12 cellular contexts compared by ENCODE assay signal in genomic region chr3:12679468-12679867, GRCh38. TPM values are rescaled to one million over a fixed set of nuclear protein-coding genes. Genes with fewer than 3 reads are reported as not detected.
DNase-seq lines count a peak whose midpoint lies in the region; ATAC-seq, FAIRE-seq and TF ChIP-seq lines count a peak whose summit lies in the region.
"Had no signal": no experiment of that assay in that cellular context is flagged by ENCODE, and none has a peak within 500 bp of the region (broad histone marks: within the 10 kb centered on the region; RNA-seq: fewer than 3 reads in every experiment).

No MANE protein-coding gene starts in this region.

- H3K27me3 ChIP-seq in BE2C (no peaks in the 10 kb centered on the region), MG63 (no peaks in the 10 kb centered on the region), K562 (ENCODE audit: control insufficient read depth in 2 of 2, insufficient read depth in 2 of 2, low read length in 2 of 2) (no peaks in the 10 kb centered on the region)
- H3K27me3 ChIP-seq: vagina had no signal

- DNase-seq in BE2C (peak; percentile 18), MG63 (peak; percentile 58), K562 (ENCODE audit: extremely low read depth in 1 of 4, low spot score in 3 of 4) (no peak), left kidney (ENCODE audit: low read depth, low spot score) (peak; percentile 24), NCI-H345 treated with DMSO at 0.1 percent for 48 hours (lab: John Stamatoyannopoulos, UW; ENCODE audit: unreplicated experiment) (no peak), DMS53 (lab: John Stamatoyannopoulos, UW) (no peak), LoVo (ENCODE audit: low spot score) (no peak)
- no peak for DNase-seq in stimulated activated CD4-positive, alpha-beta T cell treated with anti-CD3 and anti-CD28 coated beads, Interleukin-1b, Interleukin-23, amount 100 ng/mL, for 48 hours
- DNase-seq: CD8-positive, alpha-beta memory T cell; kidney glomerular epithelial cell had no signal

- intact Hi-C loops in K562 (cut with micrococcal nuclease) = no loop called here

- no peak for TF ChIP-seq EP300 in K562 (IDR thresholded peaks at IDR 0.05; ENCODE audit: low read length)

- no peak overlapping the region for H3K27ac ChIP-seq in K562 (ENCODE audit: extremely low read depth, low read depth, low read length)
- H3K27ac ChIP-seq: vagina had no signal

- H3K4me3 ChIP-seq in BE2C (ENCODE audit: low read depth, low read length) (no peak overlapping the region), MG63 (no peak overlapping the region), K562 (no peak overlapping the region)
- H3K4me3 ChIP-seq: vagina had no signal

- H3K9me1 ChIP-seq in K562 (ENCODE audit: control insufficient read depth, insufficient read depth, low read length) = no peaks in the 10 kb centered on the region

- 49% methylated on average over 6 of the region's 6 CpGs for WGBS in K562 (ENCODE audit: insufficient coverage, low coverage, missing lambda C conversion rate)

- H3K79me2 ChIP-seq in K562 (ENCODE audit: control insufficient read depth, insufficient read depth, low read length) = no peaks in the 10 kb centered on the region

- no peaks in the 10 kb centered on the region for H4K20me1 ChIP-seq in K562 (replicated peaks; ENCODE audit: control insufficient read depth, insufficient read depth, low read length)

- H3K4me2 ChIP-seq in K562 (ENCODE audit: insufficient read depth, low read length) = no peak overlapping the region

- no peaks in the 10 kb centered on the region for H3K4me1 ChIP-seq in BE2C
- peaks cover 0 to 7% of the 10 kb centered on the region in 2 experiments; a peak in 2 of 5 replicates for H3K4me1 ChIP-seq in K562 (replicated peaks in 1 of 2; ENCODE audit: control insufficient read depth in 2 of 2, insufficient read depth in 2 of 2, low read length in 2 of 2)
- H3K4me1 ChIP-seq: vagina had no signal

- no peak for TF ChIP-seq POLR2A in K562 (conservative IDR thresholded peaks at IDR 0.05)

- in situ Hi-C loops in K562 (cut with MboI) = no loop called here

- FAIRE-seq in K562 (lab: Jason Lieb, UNC) = no peak
- FAIRE-seq: GM12891 had no signal

- CTCF ChIA-PET in K562 (lab: Yijun Ruan, JAX; ENCODE audit: low intra/inter-chr PET ratio) = no interaction called here

- TF ChIP-seq CTCF in BE2C (IDR thresholded peaks at IDR 0.05; ENCODE audit: low read depth, low read length) (no peak), K562 (IDR thresholded peaks at IDR 0.05 in 2 of 3, conservative IDR thresholded peaks at IDR 0.05 in 1 of 3; ENCODE audit: insufficient read depth in 2 of 3, low read depth in 1 of 3, low read length in 3 of 3) (no peak)

- peak; percentile 38 for ATAC-seq in K562

- no peak for TF ChIP-seq RAD21 in K562 (CRISPR knock-in tag; conservative IDR thresholded peaks at IDR 0.05 in 1 of 2, IDR thresholded peaks at IDR 0.05 in 1 of 2)

- H3K9ac ChIP-seq in K562 (ENCODE audit: insufficient read depth in 1 of 2, low read depth in 2 of 2, low read length in 2 of 2) = no peak overlapping the region

- H3K36me3 ChIP-seq in BE2C (no peaks in the 10 kb centered on the region), MG63 (no peaks in the 10 kb centered on the region), K562 (ENCODE audit: control insufficient read depth, insufficient read depth, low read length) (no peaks in the 10 kb centered on the region)
- H3K36me3 ChIP-seq: vagina had no signal

- POLR2A ChIA-PET in K562 (lab: Yijun Ruan, JAX) = interaction anchor here (0.6 kb wide), 1 partner anchor 1639 kb away, joined by 4 read pairs; no protein-coding TSS in a partner anchor

- peak overlapping the region; percentile 28 for H2AFZ ChIP-seq in K562 (ENCODE audit: low read depth, low read length)

- H3K9me3 ChIP-seq in BE2C (no peaks in the 10 kb centered on the region), MG63 (no peaks in the 10 kb centered on the region), K562 (replicated peaks; ENCODE audit: control insufficient read depth, insufficient read depth, low read depth, low read length) (no peaks in the 10 kb centered on the region)
- H3K9me3 ChIP-seq: vagina had no signal

- no TSS peak for BruUV-seq in K562 (replicated peaks; lab: Mats Ljungman, UMichigan)

TF ChIP-seq in K562, 482 proteins besides CTCF, POLR2A, EP300 and RAD21 (continues in another document):
- TF ChIP-seq ZBTB8A (IDR thresholded peaks at IDR 0.05; ENCODE audit: partially characterized antibody) (no peak), NRF1 (conservative IDR thresholded peaks at IDR 0.05 in 1 of 2, IDR thresholded peaks at IDR 0.05 in 1 of 2) (no peak), ZNF445 (CRISPR knock-in tag; IDR thresholded peaks at IDR 0.05; ENCODE audit: low read depth) (no peak), ZNF232 (CRISPR knock-in tag; IDR thresholded peaks at IDR 0.05) (no peak), TBP (optimal IDR thresholded peaks at IDR 0.05; ENCODE audit: low read depth, low read length) (no peak), HEY1 (CRISPR knock-in tag; IDR thresholded peaks at IDR 0.05; ENCODE audit: borderline replicate concordance) (no peak), ZC3H8 (IDR thresholded peaks at IDR 0.05) (no peak), MNT (conservative IDR thresholded peaks at IDR 0.05) (no peak), ZNF282 (CRISPR knock-in tag; IDR thresholded peaks at IDR 0.05) (no peak), E4F1 (CRISPR knock-in tag; IDR thresholded peaks at IDR 0.05; ENCODE audit: borderline replicate concordance) (no peak), E2F5 (CRISPR knock-in tag; IDR thresholded peaks at IDR 0.05) (no peak), POLR3G (IDR thresholded peaks at IDR 0.05; ENCODE audit: extremely low read depth, insufficient read length, insufficient replicate concordance) (no peak)

RNA-seq across cellular contexts. Expression of gene RAF1, which starts 15.6 kb away (rescaled TPM):
- 60.0 TPM for polyA plus RNA-seq in BE2C (2012; ENCODE audit: insufficient read depth, insufficient read length, low read depth)
- total RNA-seq in MG63 (2014; rRNA removed; shearing (Covaris generic); ENCODE audit: low replicate concordance) = 62.0 and 96.8 TPM in 2 replicates
- total RNA-seq in K562 (2011; cell fraction: chromatin; rRNA removed; ENCODE audit: low replicate concordance) = 242 and 294 TPM in 2 replicates
- 149 and 152 TPM in 2 replicates for total RNA-seq in K562 (2011; cell fraction: nucleolus; rRNA removed)
- total RNA-seq in K562 (2011; cell fraction: nucleoplasm; rRNA removed) = 183 and 224 TPM in 2 replicates
- total RNA-seq in K562 (2014; rRNA removed) = 74.5 and 104 TPM in 2 replicates
- 91.4 and 95.2 TPM in 2 replicates for total RNA-seq in K562 (2014; rRNA removed; fragmentation: Illumina TruSeq; extraction: Trizol)
- total RNA-seq in K562 (2015; rRNA removed; fragmentation: Illumina TruSeq; extraction: Trizol) = 92.6 and 97.5 TPM in 2 replicates
- 78.3 and 83.2 TPM in 2 replicates for total RNA-seq in K562 (2021)
- 155 and 183 TPM in 2 replicates for polyA plus RNA-seq in K562 (2011; rRNA removed)
- polyA plus RNA-seq in K562 (2011; cell fraction: cytosol; rRNA removed) = 124 and 134 TPM in 2 replicates
- polyA plus RNA-seq in K562 (2011; cell fraction: nucleus; rRNA removed) = 176 and 181 TPM in 2 replicates
- 61.9 and 70.8 TPM in 2 replicates for polyA plus RNA-seq in K562 (2012)
- polyA plus RNA-seq in K562 (2014; fragmentation: Illumina TruSeq; extraction: Trizol) = 95.5 and 106 TPM in 2 replicates
- polyA plus RNA-seq in K562 (2014; fragmentation: Nextera tagmentation; extraction: Ambion mirVana) = 10 to 100 TPM; 28.0 to 32.3 TPM
- polyA plus RNA-seq in K562 (2014; rRNA removed) = 85.6 and 96.8 TPM in 2 replicates
- polyA minus RNA-seq in K562 (2011; rRNA and poly(A)+ RNA removed) = 208 and 239 TPM in 2 replicates
- 66.7 and 92.6 TPM in 2 replicates for polyA minus RNA-seq in K562 (2011; cell fraction: cytosol; rRNA and poly(A)+ RNA removed)
- 109 and 169 TPM in 2 replicates for polyA minus RNA-seq in K562 (2011; cell fraction: nucleus; rRNA and poly(A)+ RNA removed)

Comparison
In these comparisons a context has a peak if more than half of its experiments do, and no peak if none do; other contexts are left out.
1. DNase-seq: peak in BE2C (single experiment), MG63 (single experiment) and left kidney (single experiment); none in K562 (0 of 4), stimulated activated CD4-positive, alpha-beta T cell treated with anti-CD3 and anti-CD28 coated beads, Interleukin-1b, Interleukin-23, amount 100 ng/mL, for 48 hours (single experiment), NCI-H345 treated with DMSO at 0.1 percent for 48 hours (single experiment), DMS53 (single experiment) and LoVo (single experiment).